ENCODE assay signal across 1 cellular context in the genomic region with DNA sequence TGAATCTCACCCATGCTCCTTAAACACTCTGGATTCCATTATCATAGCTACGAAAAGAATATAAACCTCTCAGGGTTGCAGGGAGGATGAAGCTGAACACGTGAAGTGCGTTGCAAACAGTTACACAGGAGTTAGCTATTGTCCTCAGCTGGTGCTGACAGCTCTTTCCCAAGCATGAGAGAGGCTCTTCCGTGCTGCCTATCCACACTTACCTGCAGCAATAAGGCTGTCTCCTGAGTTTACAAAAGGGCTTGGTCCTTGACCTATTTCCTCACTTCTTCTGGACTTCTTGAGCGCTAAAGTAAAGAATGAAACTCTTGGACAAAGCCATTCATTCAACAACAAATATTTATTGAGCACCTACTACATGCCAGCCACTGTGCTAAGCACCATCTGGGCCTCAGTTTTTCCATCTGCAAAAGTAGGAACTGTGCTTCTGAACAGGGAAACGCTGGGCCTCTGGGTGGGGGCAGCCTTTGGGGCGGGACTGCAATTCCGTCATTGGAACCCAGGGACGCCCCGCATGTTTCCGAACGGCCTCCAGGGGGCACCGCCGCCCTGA.
TF ChIP-seq lines count a peak whose summit lies in the region.

No MANE protein-coding gene starts in this region.

TF ChIP-seq in endothelial cell of umbilical vein, 7 proteins besides CTCF, POLR2A, EP300 and RAD21 (continued from another document):
- TF ChIP-seq MYC (IDR thresholded peaks at IDR 0.05; ENCODE audit: low read depth, low read length): no peak
- no peak for TF ChIP-seq EZH2 (IDR thresholded peaks at IDR 0.05; ENCODE audit: borderline replicate concordance, low read depth, low read length, severe bottlenecking)
- no peak for TF ChIP-seq POLR2AphosphoS5 (IDR thresholded peaks at IDR 0.05; ENCODE audit: insufficient read depth, low read depth, low read length)
